In genomic region chr15:63945005-63945788, GRCh38 we compare ENCODE assay signal across 8 cellular contexts.
DNase-seq lines count a peak whose midpoint lies in the region; ATAC-seq lines count a peak whose summit lies in the region.

No MANE protein-coding gene starts in this region.

- peak; percentile 11 for DNase-seq in NCI-H510A treated with DMSO at 0.1 percent for 48 hours (lab: John Stamatoyannopoulos, UW)
- DNase-seq in NCI-H510A (lab: John Stamatoyannopoulos, UW) = no peak
- peak; percentile 45 for DNase-seq in NCI-H1694 treated with DMSO at 0.1 percent for 48 hours (lab: John Stamatoyannopoulos, UW)
- DNase-seq in caudate nucleus (lab: John Stamatoyannopoulos, UW) = peak in 44 of 61 donors; percentile 3 to 62 (median 24)
- DNase-seq in kidney glomerular epithelial cell (lab: John Stamatoyannopoulos, UW) = peak; percentile 39
- DNase-seq in stimulated activated CD4-positive, alpha-beta T cell treated with anti-CD3 and anti-CD28 coated beads, Interleukin-4, amount 100 ng/mL, for 1 hour = peak; percentile 73

- no peak overlapping the region for H3K27ac ChIP-seq in caudate nucleus (ENCODE audit: low read depth, low read length)

- peak; percentile 70 to 86 for ATAC-seq in activated CD4-positive, CD25-positive, alpha-beta regulatory T cell treated with anti-CD3 and anti-CD28 coated beads, Interleukin-2, amount 50 U/mL, for 24 hours
- ATAC-seq in HG03460 (IDR thresholded peaks at IDR 0.05; ENCODE audit: unreplicated experiment) = no peak
